20 cellular contexts compared by ENCODE assay signal in genomic region chr10:7486533-7486932, GRCh38.
DNase-seq lines count a peak whose midpoint lies in the region; ATAC-seq, FAIRE-seq and TF ChIP-seq lines count a peak whose summit lies in the region.
"Had no signal": no experiment of that assay in that cellular context is flagged by ENCODE, and none has a peak within 500 bp of the region (broad histone marks: within the 10 kb centered on the region; RNA-seq: fewer than 3 reads in every experiment).

No MANE protein-coding gene starts in this region.

- H4K20me1 ChIP-seq in KMS-11 (ENCODE audit: insufficient read depth) (no peaks in the 10 kb centered on the region), OCI-LY1 (ENCODE audit: insufficient read depth, low read length) (no peaks in the 10 kb centered on the region)

- no peak overlapping the region for H2AFZ ChIP-seq in KMS-11 (ENCODE audit: low read depth)
- no peak overlapping the region for H2AFZ ChIP-seq in OCI-LY1 (ENCODE audit: low read length)
- H2AFZ ChIP-seq: GM23248 had no signal

- H3K27me3 ChIP-seq in KMS-11 (ENCODE audit: insufficient read depth, low read depth) (no peaks in the 10 kb centered on the region), OCI-LY1 (ENCODE audit: insufficient read depth, low read length) (no peaks in the 10 kb centered on the region), upper lobe of left lung (no peaks in the 10 kb centered on the region)

- peaks cover 12% of the 10 kb centered on the region for H3F3A ChIP-seq in OCI-LY1 (ENCODE audit: insufficient read depth, low read length)

- TF ChIP-seq CTCF in A549 (IDR thresholded peaks at IDR 0.05) (no peak), KMS-11 (conservative IDR thresholded peaks at IDR 0.05; ENCODE audit: low read depth, low read length) (no peak), OCI-LY1 (IDR thresholded peaks at IDR 0.05; ENCODE audit: low read length) (no peak), upper lobe of left lung (IDR thresholded peaks at IDR 0.05) (no peak)

- TF ChIP-seq EP300 in A549 (IDR thresholded peaks at IDR 0.05), result no peak
- no peak for TF ChIP-seq EP300 in upper lobe of left lung (IDR thresholded peaks at IDR 0.05)

- H3K9me2 ChIP-seq in OCI-LY1 (ENCODE audit: low read depth, low read length), result no peaks in the 10 kb centered on the region

- ATAC-seq in A549, result no peak
- ATAC-seq in upper lobe of left lung (ENCODE audit: low FRiP score in 2 of 2), result no peak
- ATAC-seq in activated CD4-positive, CD25-positive, alpha-beta regulatory T cell treated with anti-CD3 and anti-CD28 coated beads, Interleukin-2, amount 50 U/mL, for 24 hours, result no peak
- ATAC-seq: HCT116 had no signal

- peak; percentile 24 for DNase-seq in SIG-M5 treated with dmso at 0.1 percent for 504 hours (lab: John Stamatoyannopoulos, UW; ENCODE audit: unreplicated experiment)
- DNase-seq in SIG-M5 (lab: John Stamatoyannopoulos, UW), result no peak
- no peak for DNase-seq in A549 (ENCODE audit: low read depth in 1 of 2, low spot score in 1 of 2)
- no peak for DNase-seq in upper lobe of left lung
- DNase-seq in anterior cingulate cortex (lab: John Stamatoyannopoulos, UW), result no peak
- DNase-seq: GM23248, KG1, MG63, NCI-H187 treated with DMSO at 0.1 percent for 48 hours, NCI-H82, OCI-M1, RPMI8226 had no signal

- POLR2A ChIA-PET in A549 (lab: Yijun Ruan, JAX), result no interaction called here

- TF ChIP-seq POLR2A in A549 (IDR thresholded peaks at IDR 0.05; ENCODE audit: low read length), result no peak
- TF ChIP-seq POLR2A in upper lobe of left lung (IDR thresholded peaks at IDR 0.05), result no peak

- H3K4me2 ChIP-seq in A549 (no peak overlapping the region), KMS-11 (peak overlapping the region; percentile 88; the same call in 1 of the 2 replicates), OCI-LY1 (ENCODE audit: low read length) (no peak overlapping the region)

- H3K79me2 ChIP-seq in KMS-11 (ENCODE audit: insufficient read depth, low read depth) (no peaks in the 10 kb centered on the region), OCI-LY1 (ENCODE audit: insufficient read depth, low read length) (no peaks in the 10 kb centered on the region)

- no peaks in the 10 kb centered on the region for H3K36me3 ChIP-seq in KMS-11 (ENCODE audit: insufficient read depth)
- no peaks in the 10 kb centered on the region for H3K36me3 ChIP-seq in OCI-LY1 (ENCODE audit: insufficient read depth, low read length)
- H3K36me3 ChIP-seq in upper lobe of left lung, result no peaks in the 10 kb centered on the region
- H3K36me3 ChIP-seq: MG63, SJSA1 had no signal

- H3K4me3 ChIP-seq in A549 (no peak overlapping the region), KMS-11 (IDR thresholded peaks at IDR 0.05; ENCODE audit: insufficient read depth, low read depth, low read length) (no peak overlapping the region), OCI-LY1 (ENCODE audit: low read depth, low read length, poor library complexity, severe bottlenecking) (peak overlapping the region; percentile 10), upper lobe of left lung (no peak overlapping the region)
- H3K4me3 ChIP-seq: GM23248, MG63, SJSA1 had no signal

- no peak for TF ChIP-seq RAD21 in A549 (conservative IDR thresholded peaks at IDR 0.05 in 1 of 2, IDR thresholded peaks at IDR 0.05 in 1 of 2)

- no peak for FAIRE-seq in A549 (lab: Jason Lieb, UNC)
- FAIRE-seq: G401.6, GM12892 had no signal

- WGBS in A549 (ENCODE audit: missing lambda C conversion rate), result 86% methylated on average over 7 of the region's 7 CpGs
- WGBS in upper lobe of left lung, 2 donors, result 73 to 80% methylated on average over 7 of the region's 7 CpGs

- H3K4me1 ChIP-seq in A549, result 0 out of 3 replicates have a peak, but pooled peaks cover 6% of the 10 kb centered on the region
- peaks cover 100% of the 10 kb centered on the region for H3K4me1 ChIP-seq in KMS-11 (ENCODE audit: low read depth, poor library complexity, severe bottlenecking)
- H3K4me1 ChIP-seq in OCI-LY1 (ENCODE audit: insufficient read depth, low read length, severe bottlenecking), result peaks cover 90% of the 10 kb centered on the region
- H3K4me1 ChIP-seq in upper lobe of left lung, result peaks cover 6 to 26% (median 15%) of the 10 kb centered on the region in 4 donors
- H3K4me1 ChIP-seq: SJSA1 had no signal

- H3K9ac ChIP-seq in KMS-11, result no peak overlapping the region
- no peak overlapping the region for H3K9ac ChIP-seq in OCI-LY1 (ENCODE audit: low read length)
- H3K9ac ChIP-seq: GM23248 had no signal

- no peak overlapping the region for H3K27ac ChIP-seq in A549
- peak overlapping the region; percentile 94; the same call in 1 of the 2 replicates for H3K27ac ChIP-seq in KMS-11
- H3K27ac ChIP-seq in OCI-LY1 (ENCODE audit: low read depth, low read length, poor library complexity, severe bottlenecking), result peak overlapping the region; percentile 99
- no peak overlapping the region for H3K27ac ChIP-seq in upper lobe of left lung
- H3K27ac ChIP-seq: 22Rv1, GM23248, SJSA1 had no signal

- H3K9me3 ChIP-seq in A549, result no peaks in the 10 kb centered on the region
- H3K9me3 ChIP-seq in OCI-LY1 (ENCODE audit: low read length), result no peaks in the 10 kb centered on the region
- H3K9me3 ChIP-seq in upper lobe of left lung, result no peaks in the 10 kb centered on the region
- H3K9me3 ChIP-seq: MG63, SJSA1 had no signal

- CTCF ChIA-PET in A549 (lab: Yijun Ruan, JAX), result no interaction called here

TF ChIP-seq in A549, 52 proteins besides CTCF, POLR2A, EP300 and RAD21:
- TF ChIP-seq, protein P1, sequence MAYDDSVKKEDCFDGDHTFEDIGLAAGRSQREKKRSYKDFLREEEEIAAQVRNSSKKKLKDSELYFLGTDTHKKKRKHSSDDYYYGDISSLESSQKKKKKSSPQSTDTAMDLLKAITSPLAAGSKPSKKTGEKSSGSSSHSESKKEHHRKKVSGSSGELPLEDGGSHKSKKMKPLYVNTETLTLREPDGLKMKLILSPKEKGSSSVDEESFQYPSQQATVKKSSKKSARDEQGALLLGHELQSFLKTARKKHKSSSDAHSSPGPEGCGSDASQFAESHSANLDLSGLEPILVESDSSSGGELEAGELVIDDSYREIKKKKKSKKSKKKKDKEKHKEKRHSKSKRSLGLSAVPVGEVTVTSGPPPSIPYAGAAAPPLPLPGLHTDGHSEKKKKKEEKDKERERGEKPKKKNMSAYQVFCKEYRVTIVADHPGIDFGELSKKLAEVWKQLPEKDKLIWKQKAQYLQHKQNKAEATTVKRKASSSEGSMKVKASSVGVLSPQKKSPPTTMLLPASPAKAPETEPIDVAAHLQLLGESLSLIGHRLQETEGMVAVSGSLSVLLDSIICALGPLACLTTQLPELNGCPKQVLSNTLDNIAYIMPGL (CRISPR knock-in tag; IDR thresholded peaks at IDR 0.05; ENCODE audit: borderline replicate concordance), result no peak
- TF ChIP-seq MAFK (IDR thresholded peaks at IDR 0.05; ENCODE audit: partially characterized antibody) (peak; percentile 21), JUNB (IDR thresholded peaks at IDR 0.05) (no peak), BHLHE40 (IDR thresholded peaks at IDR 0.05; ENCODE audit: low read depth, low read length) (no peak), GATA3 (IDR thresholded peaks at IDR 0.05; ENCODE audit: borderline replicate concordance) (no peak), FOXS1 (CRISPR knock-in tag; IDR thresholded peaks at IDR 0.05) (no peak), MAX (IDR thresholded peaks at IDR 0.05) (no peak), NFE2L2 (conservative IDR thresholded peaks at IDR 0.05; ENCODE audit: low read length) (peak; percentile 84)

Comparison
In these comparisons a context has a peak if more than half of its experiments do, and no peak if none do; other contexts are left out.
1. H3K27ac ChIP-seq: peak in KMS-11 (single experiment) and OCI-LY1 (single experiment); none in A549 (0 of 2) and upper lobe of left lung (0 of 4).